In genomic region chr3:170506556-170506955, GRCh38 we compare ENCODE assay signal across 10 cellular contexts.
DNase-seq lines count a peak whose midpoint lies in the region; ATAC-seq and TF ChIP-seq lines count a peak whose summit lies in the region.
"Had no signal": no experiment of that assay in that cellular context is flagged by ENCODE, and none has a peak within 500 bp of the region (broad histone marks: within the 10 kb centered on the region; RNA-seq: fewer than 3 reads in every experiment).

No MANE protein-coding gene starts in this region.

- no peak overlapping the region for H3K27ac Mint-ChIP-seq in T-helper 2 cell treated with Interferon-gamma antibody and Interleukin-4, amounts not matched to agents 5 μg/mL and 100 μg/mL, for 36 hours

- TF ChIP-seq CTCF in dorsolateral prefrontal cortex (IDR thresholded peaks at IDR 0.05 in 54 of 56, conservative IDR thresholded peaks at IDR 0.05 in 2 of 56; ENCODE audit: low read depth in 1 of 56, partially characterized antibody in 56 of 56) (no peak), mucosa of descending colon (IDR thresholded peaks at IDR 0.05) (no peak)

- H3K27me3 ChIP-seq in dorsolateral prefrontal cortex, result no peaks in the 10 kb centered on the region

- H3K4me3 ChIP-seq in dorsolateral prefrontal cortex (no peak overlapping the region), mucosa of descending colon (no peak overlapping the region)

- no peaks in the 10 kb centered on the region for H3K4me1 Mint-ChIP-seq in T-helper 2 cell treated with Interferon-gamma antibody and Interleukin-4, amounts not matched to agents 5 μg/mL and 100 μg/mL, for 36 hours (ENCODE audit: low read depth)

- DNase-seq in DMS153 treated with DMSO at 0.1 percent for 48 hours (lab: John Stamatoyannopoulos, UW; ENCODE audit: unreplicated experiment) (peak; percentile 30), LHCN-M2 (ENCODE audit: low read depth) (peak; percentile 43), dorsolateral prefrontal cortex (no peak), mucosa of descending colon (no peak)
- no peak for DNase-seq in T-helper 2 cell treated with Interferon-gamma antibody and Interleukin-4, amounts not matched to agents 5 μg/mL and 100 μg/mL, for 36 hours (ENCODE audit: low spot score)
- DNase-seq: left cardiac atrium, right cardiac atrium had no signal

- no peaks in the 10 kb centered on the region for H3K36me3 Mint-ChIP-seq in T-helper 2 cell treated with Interferon-gamma antibody and Interleukin-4, amounts not matched to agents 5 μg/mL and 100 μg/mL, for 36 hours (ENCODE audit: low read depth)

- no peaks in the 10 kb centered on the region for H3K9me3 Mint-ChIP-seq in T-helper 2 cell treated with Interferon-gamma antibody and Interleukin-4, amounts not matched to agents 5 μg/mL and 100 μg/mL, for 36 hours

- H3K27me3 Mint-ChIP-seq in T-helper 2 cell treated with Interferon-gamma antibody and Interleukin-4, amounts not matched to agents 5 μg/mL and 100 μg/mL, for 36 hours (ENCODE audit: low read depth), result peaks cover 21% of the 10 kb centered on the region

- intact Hi-C loops in dorsolateral prefrontal cortex (cut with DNase I) (no loop called here), mucosa of descending colon (cut with DNase I, micrococcal nuclease) (no loop called here)

- ATAC-seq in mucosa of descending colon (peak; percentile 57), HG03108 (IDR thresholded peaks at IDR 0.05; ENCODE audit: unreplicated experiment) (no peak), GM18867 (IDR thresholded peaks at IDR 0.05; ENCODE audit: unreplicated experiment) (no peak), HG02623 (IDR thresholded peaks at IDR 0.05; ENCODE audit: unreplicated experiment) (no peak)
- ATAC-seq: right cardiac atrium had no signal

- H3K36me3 ChIP-seq in mucosa of descending colon (ENCODE audit: low read depth), result no peaks in the 10 kb centered on the region

- peak overlapping the region in 39 of 59 donors; percentile 3 to 100 (median 52) for H3K27ac ChIP-seq in dorsolateral prefrontal cortex

- no peaks in the 10 kb centered on the region for H3K4me1 ChIP-seq in mucosa of descending colon (ENCODE audit: low read depth)

- no peak overlapping the region for H3K4me3 Mint-ChIP-seq in T-helper 2 cell treated with Interferon-gamma antibody and Interleukin-4, amounts not matched to agents 5 μg/mL and 100 μg/mL, for 36 hours

- no peaks in the 10 kb centered on the region for H3K9me3 ChIP-seq in mucosa of descending colon

Comparison
In these comparisons a context has a peak if more than half of its experiments do, and no peak if none do; other contexts are left out.
1. DNase-seq: peak in DMS153 treated with DMSO at 0.1 percent for 48 hours (single experiment) and LHCN-M2 (single experiment); none in dorsolateral prefrontal cortex (0 of 10), mucosa of descending colon (0 of 3) and T-helper 2 cell treated with Interferon-gamma antibody and Interleukin-4, amounts not matched to agents 5 μg/mL and 100 μg/mL, for 36 hours (single experiment).